1 cellular context compared by ENCODE assay signal in the genomic region with DNA sequence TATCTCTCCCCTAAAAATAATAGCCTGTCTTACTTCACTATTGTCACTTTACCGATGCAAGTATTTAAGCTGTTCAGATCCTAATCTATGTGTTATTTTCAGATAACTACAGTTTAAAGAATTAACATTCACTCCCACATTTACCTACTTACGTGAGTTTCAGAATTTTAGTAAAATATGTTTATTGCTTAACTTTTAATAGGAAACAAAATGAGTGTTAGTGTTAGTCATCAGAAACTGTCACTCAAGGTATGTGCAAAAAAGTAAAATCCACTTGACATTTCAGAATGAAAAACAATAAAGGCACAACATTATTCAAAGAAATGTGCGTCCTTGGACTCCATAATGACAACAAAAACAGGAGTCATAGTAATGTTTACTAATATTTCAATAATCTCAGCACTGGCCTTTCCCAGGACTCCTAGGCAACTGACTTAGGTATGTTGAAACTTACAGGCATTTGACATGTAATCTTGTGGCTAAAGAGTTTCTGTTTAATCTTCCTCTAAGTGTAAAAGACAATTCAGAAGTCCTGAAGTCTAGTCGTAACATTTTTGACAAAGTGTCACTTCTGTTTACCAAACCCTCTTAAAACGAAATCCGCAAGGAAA.
TF ChIP-seq lines count a peak whose summit lies in the region.

No MANE protein-coding gene starts in this region.

TF ChIP-seq in GM12878, 131 proteins besides CTCF, POLR2A, EP300 and RAD21 (continued from another document):
- TF ChIP-seq, protein P1, sequence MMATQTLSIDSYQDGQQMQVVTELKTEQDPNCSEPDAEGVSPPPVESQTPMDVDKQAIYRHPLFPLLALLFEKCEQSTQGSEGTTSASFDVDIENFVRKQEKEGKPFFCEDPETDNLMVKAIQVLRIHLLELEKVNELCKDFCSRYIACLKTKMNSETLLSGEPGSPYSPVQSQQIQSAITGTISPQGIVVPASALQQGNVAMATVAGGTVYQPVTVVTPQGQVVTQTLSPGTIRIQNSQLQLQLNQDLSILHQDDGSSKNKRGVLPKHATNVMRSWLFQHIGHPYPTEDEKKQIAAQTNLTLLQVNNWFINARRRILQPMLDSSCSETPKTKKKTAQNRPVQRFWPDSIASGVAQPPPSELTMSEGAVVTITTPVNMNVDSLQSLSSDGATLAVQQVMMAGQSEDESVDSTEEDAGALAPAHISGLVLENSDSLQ (IDR thresholded peaks at IDR 0.05), result peak; percentile 61; the same call in 1 of the 2 replicates
- no peak for TF ChIP-seq SREBF2 (IDR thresholded peaks at IDR 0.05; ENCODE audit: low read length)
